13 cellular contexts compared by ENCODE assay signal in the genomic region with DNA sequence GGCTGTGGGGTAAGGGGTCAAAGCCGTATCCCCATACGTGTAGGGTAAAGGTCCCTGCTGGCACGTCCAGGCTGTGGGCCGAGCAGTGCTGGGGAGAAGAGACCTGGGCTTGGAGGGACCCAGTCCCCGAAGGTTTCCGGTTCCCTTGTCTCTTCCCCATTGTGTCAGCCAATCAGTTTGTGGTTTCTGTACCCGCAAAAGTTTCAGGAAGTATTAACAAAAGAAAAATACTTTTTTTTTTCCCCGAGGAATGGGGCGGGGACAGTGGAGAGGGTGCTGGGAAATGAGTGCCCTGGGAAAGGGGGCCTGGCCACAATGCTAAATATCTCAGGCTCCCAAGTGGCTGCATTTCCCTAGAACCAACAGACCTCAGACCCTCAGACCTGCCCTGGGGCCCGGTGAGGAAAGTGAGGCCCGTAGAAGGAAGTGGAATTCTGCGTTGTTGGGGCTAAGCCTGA. TPM values are rescaled to one million over a fixed set of nuclear protein-coding genes. Genes with fewer than 3 reads are reported as not detected.
DNase-seq lines count a peak whose midpoint lies in the region; ATAC-seq lines count a peak whose summit lies in the region.
"Had no signal": no experiment of that assay in that cellular context is flagged by ENCODE, and none has a peak within 500 bp of the region (broad histone marks: within the 10 kb centered on the region; RNA-seq: fewer than 3 reads in every experiment).

No MANE protein-coding gene starts in this region.

- H3K9me3 Mint-ChIP-seq in activated T-cell treated with anti-CD3 and anti-CD28 coated beads, Interleukin-2, amount 50 U/mL, for 72 hours, result no peaks in the 10 kb centered on the region
- no peaks in the 10 kb centered on the region for H3K9me3 Mint-ChIP-seq in activated naive CD8-positive, alpha-beta T cell treated with anti-CD3 and anti-CD28 coated beads for 36 hours
- no peaks in the 10 kb centered on the region for H3K9me3 Mint-ChIP-seq in stimulated activated memory B cell treated with anti-CD40 and anti-IgM and Interleukin-4, amounts not matched to agents 10 μg/mL and 1 μg/mL and 100 μg/mL, for 72 hours
- H3K9me3 Mint-ChIP-seq: stimulated activated effector memory CD8-positive, alpha-beta T cell treated with anti-CD3 and anti-CD28 coated beads, Interleukin-12 subunit alpha, Interleukin-12 subunit beta, amount 100 ng/mL, for 72 hours had no signal

- H3K36me3 Mint-ChIP-seq in activated T-cell treated with anti-CD3 and anti-CD28 coated beads, Interleukin-2, amount 50 U/mL, for 72 hours (ENCODE audit: insufficient read depth in 2 of 2), result peaks cover 0 to 2% of the 10 kb centered on the region in 2 donors
- no peaks in the 10 kb centered on the region for H3K36me3 Mint-ChIP-seq in activated naive CD8-positive, alpha-beta T cell treated with anti-CD3 and anti-CD28 coated beads for 36 hours
- H3K36me3 Mint-ChIP-seq in stimulated activated memory B cell treated with anti-CD40 and anti-IgM and Interleukin-4, amounts not matched to agents 10 μg/mL and 1 μg/mL and 100 μg/mL, for 72 hours, result peaks cover 6% of the 10 kb centered on the region
- H3K36me3 Mint-ChIP-seq: stimulated activated effector memory CD8-positive, alpha-beta T cell treated with anti-CD3 and anti-CD28 coated beads, Interleukin-12 subunit alpha, Interleukin-12 subunit beta, amount 100 ng/mL, for 72 hours had no signal

- H3K27ac Mint-ChIP-seq in activated T-cell treated with anti-CD3 and anti-CD28 coated beads, Interleukin-2, amount 50 U/mL, for 72 hours, result no peak overlapping the region
- peak overlapping the region; percentile 52 for H3K27ac Mint-ChIP-seq in activated naive CD8-positive, alpha-beta T cell treated with anti-CD3 and anti-CD28 coated beads for 36 hours
- peak overlapping the region; percentile 66 for H3K27ac Mint-ChIP-seq in stimulated activated memory B cell treated with anti-CD40 and anti-IgM and Interleukin-4, amounts not matched to agents 10 μg/mL and 1 μg/mL and 100 μg/mL, for 72 hours
- H3K27ac Mint-ChIP-seq: stimulated activated effector memory CD8-positive, alpha-beta T cell treated with anti-CD3 and anti-CD28 coated beads, Interleukin-12 subunit alpha, Interleukin-12 subunit beta, amount 100 ng/mL, for 72 hours had no signal

- ATAC-seq in activated T-cell treated with anti-CD3 and anti-CD28 coated beads, Interleukin-2, amount 50 U/mL, for 72 hours (replicated peaks in 1 of 2), result no peak
- peak; percentile 50 for ATAC-seq in stimulated activated memory B cell treated with anti-CD40 and anti-IgM and Interleukin-4, amounts not matched to agents 10 μg/mL and 1 μg/mL and 100 μg/mL, for 72 hours
- ATAC-seq in HG03520 (IDR thresholded peaks at IDR 0.05; ENCODE audit: unreplicated experiment), result no peak
- ATAC-seq: stimulated activated effector memory CD8-positive, alpha-beta T cell treated with anti-CD3 and anti-CD28 coated beads, Interleukin-12 subunit alpha, Interleukin-12 subunit beta, amount 100 ng/mL, for 72 hours had no signal

- no peak for DNase-seq in activated T-cell treated with anti-CD3 and anti-CD28 coated beads, Interleukin-2, amount 50 U/mL, for 72 hours
- DNase-seq in activated T-cell treated with anti-CD3 and anti-CD28 coated beads for 4 hours (no peak), Kasumi-1 (lab: John Stamatoyannopoulos, UW) (peak; percentile 72 to 84), NCI-H345 (lab: John Stamatoyannopoulos, UW) (no peak), DMS79 treated with DMSO at 0.1 percent for 48 hours (lab: John Stamatoyannopoulos, UW) (no peak)
- DNase-seq in activated naive CD8-positive, alpha-beta T cell treated with anti-CD3 and anti-CD28 coated beads for 36 hours, result no peak
- DNase-seq: activated T-cell treated with anti-CD3 and anti-CD28 coated beads, Interleukin-2, amount 50 U/mL, for 1 hour; caudate nucleus; NCI-H1105 treated with DMSO at 0.1 percent for 48 hours; NCI-H82 had no signal

- no peaks in the 10 kb centered on the region for H3K27me3 Mint-ChIP-seq in activated T-cell treated with anti-CD3 and anti-CD28 coated beads, Interleukin-2, amount 50 U/mL, for 72 hours (ENCODE audit: low read depth)
- H3K27me3 Mint-ChIP-seq in activated naive CD8-positive, alpha-beta T cell treated with anti-CD3 and anti-CD28 coated beads for 36 hours, result no peaks in the 10 kb centered on the region
- H3K27me3 Mint-ChIP-seq in stimulated activated memory B cell treated with anti-CD40 and anti-IgM and Interleukin-4, amounts not matched to agents 10 μg/mL and 1 μg/mL and 100 μg/mL, for 72 hours, result no peaks in the 10 kb centered on the region

- peak overlapping the region; percentile 12 to 47 for H3K4me3 Mint-ChIP-seq in activated T-cell treated with anti-CD3 and anti-CD28 coated beads, Interleukin-2, amount 50 U/mL, for 72 hours
- no peak overlapping the region for H3K4me3 Mint-ChIP-seq in activated naive CD8-positive, alpha-beta T cell treated with anti-CD3 and anti-CD28 coated beads for 36 hours
- H3K4me3 Mint-ChIP-seq in stimulated activated memory B cell treated with anti-CD40 and anti-IgM and Interleukin-4, amounts not matched to agents 10 μg/mL and 1 μg/mL and 100 μg/mL, for 72 hours, result peak overlapping the region; percentile 39
- H3K4me3 Mint-ChIP-seq: stimulated activated effector memory CD8-positive, alpha-beta T cell treated with anti-CD3 and anti-CD28 coated beads, Interleukin-12 subunit alpha, Interleukin-12 subunit beta, amount 100 ng/mL, for 72 hours had no signal

- peaks cover 12% of the 10 kb centered on the region for H3K4me1 Mint-ChIP-seq in activated T-cell treated with anti-CD3 and anti-CD28 coated beads, Interleukin-2, amount 50 U/mL, for 72 hours (ENCODE audit: low read depth)
- H3K4me1 Mint-ChIP-seq in activated naive CD8-positive, alpha-beta T cell treated with anti-CD3 and anti-CD28 coated beads for 36 hours, result peaks cover 9% of the 10 kb centered on the region
- H3K4me1 Mint-ChIP-seq in stimulated activated memory B cell treated with anti-CD40 and anti-IgM and Interleukin-4, amounts not matched to agents 10 μg/mL and 1 μg/mL and 100 μg/mL, for 72 hours, result peaks cover 16% of the 10 kb centered on the region
- H3K4me1 Mint-ChIP-seq: stimulated activated effector memory CD8-positive, alpha-beta T cell treated with anti-CD3 and anti-CD28 coated beads, Interleukin-12 subunit alpha, Interleukin-12 subunit beta, amount 100 ng/mL, for 72 hours had no signal

RNA-seq across cellular contexts. Expression of gene AMD1, which starts 15.2 kb away (rescaled TPM):
- 10 to 100 TPM; 55.5 to 61.4 TPM for total RNA-seq in activated T-cell treated with anti-CD3 and anti-CD28 coated beads, Interleukin-2, amount 50 U/mL, for 72 hours
- 100 to 1,000 TPM; 113 to 117 TPM for total RNA-seq in activated naive CD8-positive, alpha-beta T cell treated with anti-CD3 and anti-CD28 coated beads for 36 hours

RNA-seq across cellular contexts. Expression of gene CDK19, which starts 44.1 kb away (rescaled TPM):
- total RNA-seq in activated T-cell treated with anti-CD3 and anti-CD28 coated beads, Interleukin-2, amount 50 U/mL, for 72 hours, result 10 to 100 TPM; 31.9 to 34.0 TPM
- 1 to 10 TPM; 8.8 to 9.2 TPM for total RNA-seq in activated naive CD8-positive, alpha-beta T cell treated with anti-CD3 and anti-CD28 coated beads for 36 hours

Comparison
In these comparisons a context has a peak if more than half of its experiments do, and no peak if none do; other contexts are left out.
1. DNase-seq: peak in Kasumi-1 (2 of 2); none in activated T-cell treated with anti-CD3 and anti-CD28 coated beads, Interleukin-2, amount 50 U/mL, for 72 hours (0 of 2), activated T-cell treated with anti-CD3 and anti-CD28 coated beads for 4 hours (single experiment), activated naive CD8-positive, alpha-beta T cell treated with anti-CD3 and anti-CD28 coated beads for 36 hours (single experiment), NCI-H345 (single experiment) and DMS79 treated with DMSO at 0.1 percent for 48 hours (single experiment).